15 cellular contexts compared by ENCODE assay signal in the genomic region with DNA sequence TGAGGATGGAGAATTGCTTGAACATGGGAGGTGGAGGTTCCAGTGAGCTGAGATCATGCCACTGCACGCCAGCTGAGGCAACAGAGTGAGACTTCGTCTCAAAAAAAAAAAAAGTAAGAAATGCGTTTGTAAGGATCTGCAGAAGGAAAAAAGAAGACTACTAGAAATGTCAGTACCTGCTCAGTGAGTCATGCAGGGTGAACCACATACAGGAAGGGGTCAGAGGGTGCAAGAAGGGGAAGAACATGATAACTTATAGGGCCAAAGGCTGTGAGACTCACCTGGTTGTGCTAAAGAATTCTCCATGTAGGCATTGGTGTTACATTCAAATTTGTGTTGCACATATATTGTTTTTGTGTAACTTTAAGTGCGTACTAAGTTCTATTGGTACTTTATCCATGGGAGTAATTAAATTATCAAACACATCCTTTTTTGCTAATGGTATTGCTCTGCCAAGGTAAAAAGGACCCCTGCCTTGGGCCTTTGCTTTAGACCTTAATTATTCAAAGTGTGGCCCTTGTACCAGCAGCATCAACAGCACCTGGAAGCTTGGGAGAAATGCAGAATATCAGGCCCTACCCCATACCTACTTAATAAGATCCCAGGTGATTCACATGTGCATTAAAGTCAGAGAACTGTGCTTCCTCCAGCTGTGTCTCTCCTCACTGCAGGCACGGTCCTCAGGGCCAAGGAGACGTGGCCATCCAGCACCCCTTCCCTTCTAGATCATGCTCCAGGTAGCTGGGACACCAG.
DNase-seq lines count a peak whose midpoint lies in the region; ATAC-seq and TF ChIP-seq lines count a peak whose summit lies in the region.
"Had no signal": no experiment of that assay in that cellular context is flagged by ENCODE, and none has a peak within 500 bp of the region (broad histone marks: within the 10 kb centered on the region; RNA-seq: fewer than 3 reads in every experiment).

No MANE protein-coding gene starts in this region.

- intact Hi-C loops in CD4-positive, alpha-beta T cell (cut with DNase I, micrococcal nuclease), result no loop called here
- intact Hi-C loops in activated T-helper 1 cell treated with anti-CD3 and anti-CD28 coated beads, Interleukin-12 subunit alpha, Interleukin-12 subunit beta, Interleukin-2, Interleukin-4 antibody, amounts not matched to agents 30 ng/mL and 10 ng/mL and 1 ng/mL, durations not matched to agents 14 hours and 24 hours and 36 hours (cut with micrococcal nuclease), result loop anchor here (2.0 kb wide), 2 partner anchors 26 to 30 kb away; no protein-coding TSS in a partner anchor
- intact Hi-C loops in head of caudate nucleus (cut with DNase I), result no loop called here

- H4K20me1 ChIP-seq in BLaER1, result no peaks in the 10 kb centered on the region

- H3K27ac ChIP-seq in BLaER1, result no peak overlapping the region
- no peak overlapping the region for H3K27ac ChIP-seq in CD4-positive, alpha-beta T cell (ENCODE audit: low read depth, low read length)

- no peak overlapping the region for H3K4me3 Mint-ChIP-seq in CD4-positive, alpha-beta T cell
- H3K4me3 Mint-ChIP-seq in activated T-helper 1 cell treated with anti-CD3 and anti-CD28 coated beads, Interleukin-12 subunit alpha, Interleukin-12 subunit beta, Interleukin-2, Interleukin-4 antibody, amounts not matched to agents 30 ng/mL and 10 ng/mL and 1 ng/mL, durations not matched to agents 14 hours and 24 hours and 36 hours, result peak overlapping the region; percentile 10

- peak; percentile 44 for ATAC-seq in CD4-positive, alpha-beta T cell (ENCODE audit: poor library complexity)
- ATAC-seq in GM21447 (IDR thresholded peaks at IDR 0.05; ENCODE audit: unreplicated experiment), result no peak

- DNase-seq in CD4-positive, alpha-beta T cell, result no peak
- peak; percentile 49 for DNase-seq in activated T-helper 1 cell treated with anti-CD3 and anti-CD28 coated beads, Interleukin-12 subunit alpha, Interleukin-12 subunit beta, Interleukin-2, Interleukin-4 antibody, amounts not matched to agents 30 ng/mL and 10 ng/mL and 1 ng/mL, durations not matched to agents 14 hours and 24 hours and 36 hours (ENCODE audit: low spot score)
- peak; percentile 39 for DNase-seq in islet precursor cell
- no peak for DNase-seq in RKO (ENCODE audit: low spot score)
- no peak for DNase-seq in head of caudate nucleus
- DNase-seq: C1 segment of cervical spinal cord, DMS79 treated with DMSO at 0.1 percent for 48 hours, kidney, NCI-H2081 treated with DMSO at 0.1 percent for 48 hours, NCI-H774, nucleus accumbens had no signal

- no peak overlapping the region for H3K4me3 ChIP-seq in BLaER1
- H3K4me3 ChIP-seq: adrenal gland, vagina had no signal

- H3K4me1 ChIP-seq in BLaER1, result peaks cover 38% of the 10 kb centered on the region
- H3K4me1 ChIP-seq: adrenal gland, vagina had no signal

- CTCF ChIA-PET in CD4-positive, alpha-beta T cell (lab: Charles Lee), result no interaction called here

- peak overlapping the region; percentile 65 for H3K4me2 ChIP-seq in BLaER1

- no peaks in the 10 kb centered on the region for H3K27me3 Mint-ChIP-seq in CD4-positive, alpha-beta T cell
- H3K27me3 Mint-ChIP-seq in activated T-helper 1 cell treated with anti-CD3 and anti-CD28 coated beads, Interleukin-12 subunit alpha, Interleukin-12 subunit beta, Interleukin-2, Interleukin-4 antibody, amounts not matched to agents 30 ng/mL and 10 ng/mL and 1 ng/mL, durations not matched to agents 14 hours and 24 hours and 36 hours (ENCODE audit: insufficient read depth), result peaks cover 4% of the 10 kb centered on the region

- no peaks in the 10 kb centered on the region for H3K27me3 ChIP-seq in BLaER1
- no peaks in the 10 kb centered on the region for H3K27me3 ChIP-seq in CD4-positive, alpha-beta T cell (ENCODE audit: control insufficient read depth, insufficient read depth, low read length)
- H3K27me3 ChIP-seq: adrenal gland, vagina had no signal

- TF ChIP-seq CTCF in CD4-positive, alpha-beta T cell (IDR thresholded peaks at IDR 0.05), result no peak

- H3K36me3 Mint-ChIP-seq in CD4-positive, alpha-beta T cell (ENCODE audit: low read depth), result no peaks in the 10 kb centered on the region
- H3K36me3 Mint-ChIP-seq in activated T-helper 1 cell treated with anti-CD3 and anti-CD28 coated beads, Interleukin-12 subunit alpha, Interleukin-12 subunit beta, Interleukin-2, Interleukin-4 antibody, amounts not matched to agents 30 ng/mL and 10 ng/mL and 1 ng/mL, durations not matched to agents 14 hours and 24 hours and 36 hours (ENCODE audit: low read depth), result peaks cover 2% of the 10 kb centered on the region

- peaks cover 22% of the 10 kb centered on the region for H3K4me1 Mint-ChIP-seq in CD4-positive, alpha-beta T cell (ENCODE audit: low read depth)
- peaks cover 55% of the 10 kb centered on the region for H3K4me1 Mint-ChIP-seq in activated T-helper 1 cell treated with anti-CD3 and anti-CD28 coated beads, Interleukin-12 subunit alpha, Interleukin-12 subunit beta, Interleukin-2, Interleukin-4 antibody, amounts not matched to agents 30 ng/mL and 10 ng/mL and 1 ng/mL, durations not matched to agents 14 hours and 24 hours and 36 hours (ENCODE audit: low read depth)

- no peaks in the 10 kb centered on the region for H3K9me3 Mint-ChIP-seq in CD4-positive, alpha-beta T cell
- no peaks in the 10 kb centered on the region for H3K9me3 Mint-ChIP-seq in activated T-helper 1 cell treated with anti-CD3 and anti-CD28 coated beads, Interleukin-12 subunit alpha, Interleukin-12 subunit beta, Interleukin-2, Interleukin-4 antibody, amounts not matched to agents 30 ng/mL and 10 ng/mL and 1 ng/mL, durations not matched to agents 14 hours and 24 hours and 36 hours

- H3K9me3 ChIP-seq in BLaER1, result no peaks in the 10 kb centered on the region
- H3K9me3 ChIP-seq in CD4-positive, alpha-beta T cell (ENCODE audit: control insufficient read depth, low read length), result no peaks in the 10 kb centered on the region
- H3K9me3 ChIP-seq: adrenal gland, vagina had no signal

- POLR2A ChIA-PET in CD4-positive, alpha-beta T cell (lab: Charles Lee), result no interaction called here

- H3K36me3 ChIP-seq in BLaER1, result no peaks in the 10 kb centered on the region
- H3K36me3 ChIP-seq: adrenal gland, vagina had no signal

- no peak overlapping the region for H3K27ac Mint-ChIP-seq in CD4-positive, alpha-beta T cell
- H3K27ac Mint-ChIP-seq in activated T-helper 1 cell treated with anti-CD3 and anti-CD28 coated beads, Interleukin-12 subunit alpha, Interleukin-12 subunit beta, Interleukin-2, Interleukin-4 antibody, amounts not matched to agents 30 ng/mL and 10 ng/mL and 1 ng/mL, durations not matched to agents 14 hours and 24 hours and 36 hours, result peak overlapping the region; percentile 59

- H3K9ac ChIP-seq in BLaER1, result no peak overlapping the region

Comparison
In these comparisons a context has a peak if more than half of its experiments do, and no peak if none do; other contexts are left out.
1. DNase-seq: peak in activated T-helper 1 cell treated with anti-CD3 and anti-CD28 coated beads, Interleukin-12 subunit alpha, Interleukin-12 subunit beta, Interleukin-2, Interleukin-4 antibody, amounts not matched to agents 30 ng/mL and 10 ng/mL and 1 ng/mL, durations not matched to agents 14 hours and 24 hours and 36 hours (single experiment) and islet precursor cell (single experiment); none in CD4-positive, alpha-beta T cell (0 of 10), RKO (single experiment) and head of caudate nucleus (0 of 42).